ENCODE assay signal across 9 cellular contexts in genomic region chr4:2041234-2042130, GRCh38. TPM values are rescaled to one million over a fixed set of nuclear protein-coding genes. Genes with fewer than 3 reads are reported as not detected.
A peak's percentile ranks its signal among the peaks of the same experiment; 100 is the strongest.
DNase-seq lines count a peak whose midpoint lies in the region; ATAC-seq and TF ChIP-seq lines count a peak whose summit lies in the region.
"Had no signal": no experiment of that assay in that cellular context is flagged by ENCODE, and none has a peak within 500 bp of the region (broad histone marks: within the 10 kb centered on the region; RNA-seq: fewer than 3 reads in every experiment).

No MANE protein-coding gene starts in this region.

- H2BK12ac ChIP-seq in trophoblast cell (ENCODE audit: low read length), result no peak overlapping the region

- peak; percentile 72 for ATAC-seq in GM21381 (IDR thresholded peaks at IDR 0.05; ENCODE audit: unreplicated experiment)
- ATAC-seq in left cardiac atrium, result peak; percentile 74 to 83

- TF ChIP-seq EP300 in tibial nerve (IDR thresholded peaks at IDR 0.05), result no peak

- H3K4me3 ChIP-seq in trophoblast cell (ENCODE audit: low read depth, low read length) (peak overlapping the region; percentile 91), tibial nerve (peak overlapping the region; percentile 59 to 75 (median 68))

- peak overlapping the region; percentile 86 for H3K4me2 ChIP-seq in trophoblast cell (ENCODE audit: low read length)

- H4K8ac ChIP-seq in trophoblast cell (ENCODE audit: low read depth, low read length), result peak overlapping the region; percentile 76

- no peak for TF ChIP-seq CTCF in tibial nerve (IDR thresholded peaks at IDR 0.05)

- no CpG with 5 or more reads among the region's 94 CpGs for WGBS in trophoblast cell (ENCODE audit: extremely low coverage, insufficient coverage, insufficient read length)
- 2% methylated on average over 18 to 42 of the region's 94 CpGs for WGBS in tibial nerve, 2 donors

- no peak overlapping the region for H3K23ac ChIP-seq in trophoblast cell (ENCODE audit: low read length)

- H3K27ac ChIP-seq in trophoblast cell (ENCODE audit: low read depth, low read length) (no peak overlapping the region), tibial nerve (no peak overlapping the region)

- TF ChIP-seq POLR2A in tibial nerve (IDR thresholded peaks at IDR 0.05), result no peak

- DNase-seq in CMK (ENCODE audit: low read depth), result peak; percentile 83
- DNase-seq in LHCN-M2 (ENCODE audit: low read depth), result peak; percentile 78
- peak; percentile 64 to 79 for DNase-seq in SW 1271 (lab: John Stamatoyannopoulos, UW)
- peak; percentile 76 for DNase-seq in activated naive CD8-positive, alpha-beta T cell treated with anti-CD3 and anti-CD28 coated beads, Interleukin-2, amount 50 U/mL, for 16 hours (ENCODE audit: low read depth, low spot score)
- DNase-seq in left cardiac atrium, result peak; percentile 90
- peak; percentile 27 to 77 for DNase-seq in trophoblast cell
- DNase-seq in tibial nerve (ENCODE audit: low spot score in 2 of 2), result peak; percentile 25 to 46

- H3K9me3 ChIP-seq in trophoblast cell (ENCODE audit: insufficient read depth, low read depth, low read length) (peaks cover 12% of the 10 kb centered on the region), tibial nerve (peaks cover 0 to 7% (median 0%) of the 10 kb centered on the region in 4 donors)

- H3K14ac ChIP-seq in trophoblast cell (ENCODE audit: low read length), result no peak overlapping the region

- peak overlapping the region; percentile 80 for H4K12ac ChIP-seq in trophoblast cell (ENCODE audit: low read depth, low read length)

- H3K18ac ChIP-seq in trophoblast cell (ENCODE audit: low read length), result peak overlapping the region; percentile 83

- H2BK120ac ChIP-seq in trophoblast cell (ENCODE audit: insufficient read depth, low read length, poor library complexity), result no peak overlapping the region

- no peak overlapping the region for H4K91ac ChIP-seq in trophoblast cell (ENCODE audit: low read depth, low read length)

- no peak overlapping the region for H2BK5ac ChIP-seq in trophoblast cell (ENCODE audit: low read depth, low read length, poor library complexity)

- no peak overlapping the region for H3K9ac ChIP-seq in trophoblast cell (ENCODE audit: low read length)

- intact Hi-C loops in left cardiac atrium (cut with DNase I), result no loop called here

- H3K36me3 ChIP-seq in trophoblast cell (ENCODE audit: control insufficient read depth in 1 of 2, insufficient read depth in 2 of 2, low read length in 2 of 2) (peaks cover 0 to 3% of the 10 kb centered on the region in 2 experiments), tibial nerve (peaks cover 0 to 10% (median 0%) of the 10 kb centered on the region in 3 donors)

- no peak overlapping the region for H3K4ac ChIP-seq in trophoblast cell (ENCODE audit: low read depth, low read length)

- H3K79me2 ChIP-seq in trophoblast cell (ENCODE audit: control insufficient read depth, insufficient read depth, low read length, poor library complexity), result no peaks in the 10 kb centered on the region

- H3K27me3 ChIP-seq in trophoblast cell (ENCODE audit: insufficient read depth, low read length), result peaks cover 22% of the 10 kb centered on the region
- H3K27me3 ChIP-seq in tibial nerve, result peaks cover 0 to 79% of the 10 kb centered on the region in 2 donors

- H3K79me1 ChIP-seq in trophoblast cell (ENCODE audit: low read length), result no peaks in the 10 kb centered on the region

- H3K4me1 ChIP-seq in trophoblast cell (ENCODE audit: control insufficient read depth in 1 of 2, insufficient read depth in 2 of 2, low read length in 2 of 2) (peaks cover 7% of the 10 kb centered on the region in 2 experiments), tibial nerve (peaks cover 0 to 26% (median 19%) of the 10 kb centered on the region in 4 donors)

- H2AK5ac ChIP-seq in trophoblast cell (ENCODE audit: low read length), result no peak overlapping the region

- peak overlapping the region; percentile 79 for H2AFZ ChIP-seq in trophoblast cell (ENCODE audit: insufficient read depth, low read length, poor library complexity)

RNA-seq across cellular contexts. Expression of gene NAT8L, which starts 17.6 kb away (rescaled TPM):
- total RNA-seq in LHCN-M2 (2014; rRNA removed) (0.90 and 0.98 TPM in 2 replicates), left cardiac atrium (10 to 100 TPM in 1 of 2 donors, 1 to 10 TPM in 1; 8.8 to 12.5 TPM), tibial nerve (10 to 100 TPM in 1 of 4 donors, 1 to 10 TPM in 3; 1.8 to 11.1 (median 5.6) TPM)
- polyA plus RNA-seq in LHCN-M2 (2012), result 0.67 TPM
- 0.30 and 0.35 TPM in 2 replicates for polyA plus RNA-seq in trophoblast cell (2013)
- total RNA-seq: glomerular endothelial cell had no signal

RNA-seq across cellular contexts. Expression of gene NELFA, which starts 32.7 kb away (rescaled TPM):
- total RNA-seq in LHCN-M2 (2014; rRNA removed) (18.9 and 22.3 TPM in 2 replicates), left cardiac atrium (10 to 100 TPM; 12.4 to 17.0 TPM), tibial nerve (10 to 100 TPM; 32.9 to 43.1 (median 37.5) TPM)
- polyA plus RNA-seq in LHCN-M2 (2012), result 15.4 TPM
- 27.2 and 27.8 TPM in 2 replicates for polyA plus RNA-seq in trophoblast cell (2013)

Comparison
In these comparisons a context has a peak if more than half of its experiments do, and no peak if none do; other contexts are left out.
1. DNase-seq: peak in every context shown above with its lines; median percentile 90 in left cardiac atrium; 83 in CMK; 78 in LHCN-M2; 76 in activated naive CD8-positive, alpha-beta T cell treated with anti-CD3 and anti-CD28 coated beads, Interleukin-2, amount 50 U/mL, for 16 hours; 72 in SW 1271; 52 in trophoblast cell; 36 in tibial nerve.